Comparison of ENCODE assay signal across 10 cellular contexts in the genomic region with DNA sequence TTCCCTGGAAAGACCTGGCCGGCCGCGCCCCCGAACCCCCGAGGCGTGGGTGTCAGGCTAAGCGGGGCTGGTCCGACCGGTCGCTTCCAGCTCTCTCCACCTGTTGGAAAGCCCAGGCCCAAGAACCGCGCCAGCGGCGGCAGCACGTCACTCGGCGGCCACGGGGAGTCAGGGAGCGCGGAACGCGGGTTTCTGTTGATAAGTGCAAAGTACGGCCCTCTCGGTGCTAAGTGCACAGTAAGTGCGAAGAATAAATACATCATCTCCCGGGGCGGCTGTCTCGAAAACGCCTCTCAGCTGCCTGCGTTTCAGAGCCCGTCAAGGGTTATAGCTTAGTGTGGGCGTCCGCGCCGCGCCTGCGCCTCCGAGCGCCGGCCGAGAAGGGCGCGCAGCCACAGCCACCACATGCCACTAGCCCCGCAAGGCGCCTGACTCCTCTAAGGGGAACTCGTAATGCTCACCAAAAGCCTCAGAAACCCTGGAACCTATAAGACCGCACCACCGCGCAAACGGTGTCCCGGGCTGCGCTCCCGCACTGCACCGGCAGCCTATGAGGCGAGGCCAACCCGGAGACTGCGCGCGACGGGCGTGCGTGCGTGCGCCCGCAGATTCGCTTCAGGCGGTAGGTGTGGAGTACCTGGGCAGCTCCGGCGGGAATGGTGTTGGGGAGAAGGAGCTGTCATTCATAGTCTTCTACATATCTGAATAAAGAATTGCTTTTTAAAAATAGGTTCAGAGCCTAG. TPM values are rescaled to one million over a fixed set of nuclear protein-coding genes. Genes with fewer than 3 reads are reported as not detected.
DNase-seq lines count a peak whose midpoint lies in the region; ATAC-seq and TF ChIP-seq lines count a peak whose summit lies in the region.
"Had no signal": no experiment of that assay in that cellular context is flagged by ENCODE, and none has a peak within 500 bp of the region (broad histone marks: within the 10 kb centered on the region; RNA-seq: fewer than 3 reads in every experiment).

No MANE protein-coding gene starts in this region.

- H3K4me1 Mint-ChIP-seq in activated T-cell treated with anti-CD3 and anti-CD28 coated beads, Interleukin-2, amount 50 U/mL, for 24 hours (ENCODE audit: low read depth) = peaks cover 4% of the 10 kb centered on the region

- H3K4me3 Mint-ChIP-seq in activated T-cell treated with anti-CD3 and anti-CD28 coated beads, Interleukin-2, amount 50 U/mL, for 24 hours = peak overlapping the region; percentile 29

- H3K27ac ChIP-seq in layer of hippocampus (ENCODE audit: low read depth, low read length) (peak overlapping the region; percentile 57), tibial nerve (peak overlapping the region; percentile 71 to 90 (median 82))

- no peaks in the 10 kb centered on the region for H3K9me3 ChIP-seq in tibial nerve

- in situ Hi-C loops in astrocyte of the spinal cord (cut with HindIII; ENCODE audit: low sequenced_read_pairs) = no loop called here

- DNase-seq in activated T-cell treated with anti-CD3 and anti-CD28 coated beads, Interleukin-2, amount 50 U/mL, for 24 hours = peak; percentile 32
- DNase-seq in activated T-cell treated with anti-CD3 and anti-CD28 coated beads for 4 hours (no peak), astrocyte of the spinal cord (ENCODE audit: low read depth, low spot score) (peak; percentile 52), tibial nerve (ENCODE audit: low spot score in 2 of 2) (peak; percentile 21 to 28), H4 (ENCODE audit: low spot score) (no peak), RKO (ENCODE audit: low spot score) (no peak)
- DNase-seq: DND-41, KBM-7 had no signal

- H3K9me3 Mint-ChIP-seq in activated T-cell treated with anti-CD3 and anti-CD28 coated beads, Interleukin-2, amount 50 U/mL, for 24 hours = no peaks in the 10 kb centered on the region

- TF ChIP-seq EP300 in tibial nerve (IDR thresholded peaks at IDR 0.05) = peak in 1 of 2 donors; percentile 31

- no peak for ATAC-seq in GM21360 (IDR thresholded peaks at IDR 0.05; ENCODE audit: unreplicated experiment)

- peaks cover 31% of the 10 kb centered on the region for H3K27me3 ChIP-seq in layer of hippocampus (ENCODE audit: control insufficient read depth, insufficient read depth, low read length)
- H3K27me3 ChIP-seq in tibial nerve = peaks cover 0 to 81% of the 10 kb centered on the region in 2 donors

- H3K27ac Mint-ChIP-seq in activated T-cell treated with anti-CD3 and anti-CD28 coated beads, Interleukin-2, amount 50 U/mL, for 24 hours = peak overlapping the region; percentile 33

- no peaks in the 10 kb centered on the region for H3K36me3 Mint-ChIP-seq in activated T-cell treated with anti-CD3 and anti-CD28 coated beads, Interleukin-2, amount 50 U/mL, for 24 hours (ENCODE audit: low read depth)

- H3K27me3 Mint-ChIP-seq in activated T-cell treated with anti-CD3 and anti-CD28 coated beads, Interleukin-2, amount 50 U/mL, for 24 hours = peaks cover 81% of the 10 kb centered on the region

- TF ChIP-seq CTCF in astrocyte of the spinal cord (IDR thresholded peaks at IDR 0.05; ENCODE audit: low read depth, low read length) (no peak), tibial nerve (IDR thresholded peaks at IDR 0.05) (no peak)

- no peaks in the 10 kb centered on the region for H3K36me3 ChIP-seq in tibial nerve

- TF ChIP-seq POLR2A in tibial nerve (IDR thresholded peaks at IDR 0.05) = no peak

- peaks cover 0 to 31% (median 4%) of the 10 kb centered on the region in 4 donors for H3K4me1 ChIP-seq in tibial nerve

- WGBS in tibial nerve, 2 donors = 2 to 3% methylated on average over 23 to 58 of the region's 69 CpGs

- peak overlapping the region; percentile 45 for H3K4me3 ChIP-seq in astrocyte of the spinal cord (ENCODE audit: low read depth, low read length)
- peak overlapping the region; percentile 32 to 59 (median 42) for H3K4me3 ChIP-seq in tibial nerve

RNA-seq across cellular contexts. Expression of a gene that starts 9.2 kb away (rescaled TPM):
- 10 to 100 TPM; 30.2 to 63.7 (median 41.0) TPM for total RNA-seq in tibial nerve
- 0.47 and 0.48 TPM in 2 replicates for total RNA-seq in H4 (2014; rRNA removed; shearing (Covaris generic))

Comparison
In these comparisons a context has a peak if more than half of its experiments do, and no peak if none do; other contexts are left out.
1. DNase-seq: peak in activated T-cell treated with anti-CD3 and anti-CD28 coated beads, Interleukin-2, amount 50 U/mL, for 24 hours (single experiment), astrocyte of the spinal cord (single experiment) and tibial nerve (2 of 2); none in activated T-cell treated with anti-CD3 and anti-CD28 coated beads for 4 hours (single experiment), H4 (single experiment) and RKO (single experiment).
2. RNA of a gene that starts 9.2 kb away (total RNA-seq): 30.2 to 63.7 TPM in tibial nerve; 0.47 to 0.48 TPM in H4; every median in the first group is over 10 times any median in the second.